2 cellular contexts compared by ENCODE assay signal in the genomic region with DNA sequence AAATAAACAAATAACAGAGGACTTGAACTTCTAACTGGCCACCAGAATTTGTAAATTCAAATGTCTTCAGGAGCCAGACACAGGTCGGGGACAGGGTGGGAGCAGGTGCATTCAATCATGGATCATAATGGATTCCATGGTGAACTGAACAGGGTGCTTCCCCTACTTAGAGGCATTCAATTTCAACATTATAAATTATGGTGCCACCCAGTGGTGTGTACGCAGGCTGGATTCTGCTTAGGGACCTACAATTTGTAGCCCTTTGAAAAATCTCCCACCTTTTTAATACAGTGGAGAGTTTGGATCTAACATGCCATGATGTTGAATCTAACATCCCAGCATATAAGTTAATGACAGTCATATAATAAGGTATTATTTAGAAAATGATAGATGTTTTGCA.
TF ChIP-seq lines count a peak whose summit lies in the region.

No MANE protein-coding gene starts in this region.

TF ChIP-seq in A549, 52 proteins besides CTCF, POLR2A, EP300 and RAD21 (continued from another document):
- TF ChIP-seq, protein P1, sequence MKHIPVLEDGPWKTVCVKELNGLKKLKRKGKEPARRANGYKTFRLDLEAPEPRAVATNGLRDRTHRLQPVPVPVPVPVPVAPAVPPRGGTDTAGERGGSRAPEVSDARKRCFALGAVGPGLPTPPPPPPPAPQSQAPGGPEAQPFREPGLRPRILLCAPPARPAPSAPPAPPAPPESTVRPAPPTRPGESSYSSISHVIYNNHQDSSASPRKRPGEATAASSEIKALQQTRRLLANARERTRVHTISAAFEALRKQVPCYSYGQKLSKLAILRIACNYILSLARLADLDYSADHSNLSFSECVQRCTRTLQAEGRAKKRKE (CRISPR knock-in tag; IDR thresholded peaks at IDR 0.05; ENCODE audit: low read depth), result no peak
- TF ChIP-seq HOXB5 (CRISPR knock-in tag; IDR thresholded peaks at IDR 0.05), result no peak
- TF ChIP-seq EHF (CRISPR knock-in tag; IDR thresholded peaks at IDR 0.05), result no peak
- no peak for TF ChIP-seq ZC3H11A (IDR thresholded peaks at IDR 0.05)
- TF ChIP-seq, protein P2, sequence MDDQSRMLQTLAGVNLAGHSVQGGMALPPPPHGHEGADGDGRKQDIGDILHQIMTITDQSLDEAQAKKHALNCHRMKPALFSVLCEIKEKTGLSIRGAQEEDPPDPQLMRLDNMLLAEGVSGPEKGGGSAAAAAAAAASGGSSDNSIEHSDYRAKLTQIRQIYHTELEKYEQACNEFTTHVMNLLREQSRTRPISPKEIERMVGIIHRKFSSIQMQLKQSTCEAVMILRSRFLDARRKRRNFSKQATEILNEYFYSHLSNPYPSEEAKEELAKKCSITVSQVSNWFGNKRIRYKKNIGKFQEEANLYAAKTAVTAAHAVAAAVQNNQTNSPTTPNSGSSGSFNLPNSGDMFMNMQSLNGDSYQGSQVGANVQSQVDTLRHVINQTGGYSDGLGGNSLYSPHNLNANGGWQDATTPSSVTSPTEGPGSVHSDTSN (IDR thresholded peaks at IDR 0.05), result no peak
- TF ChIP-seq FOXS1 (CRISPR knock-in tag; IDR thresholded peaks at IDR 0.05), result no peak
- no peak for TF ChIP-seq FOSL2 (IDR thresholded peaks at IDR 0.05)
- no peak for TF ChIP-seq FOSL2 (CRISPR knock-in tag; IDR thresholded peaks at IDR 0.05)
- no peak for TF ChIP-seq RARB (CRISPR knock-in tag; IDR thresholded peaks at IDR 0.05)
- TF ChIP-seq, protein P3, sequence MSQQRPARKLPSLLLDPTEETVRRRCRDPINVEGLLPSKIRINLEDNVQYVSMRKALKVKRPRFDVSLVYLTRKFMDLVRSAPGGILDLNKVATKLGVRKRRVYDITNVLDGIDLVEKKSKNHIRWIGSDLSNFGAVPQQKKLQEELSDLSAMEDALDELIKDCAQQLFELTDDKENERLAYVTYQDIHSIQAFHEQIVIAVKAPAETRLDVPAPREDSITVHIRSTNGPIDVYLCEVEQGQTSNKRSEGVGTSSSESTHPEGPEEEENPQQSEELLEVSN (IDR thresholded peaks at IDR 0.05; ENCODE audit: borderline replicate concordance, low read depth), result no peak
- TF ChIP-seq CBX8 (IDR thresholded peaks at IDR 0.05), result no peak

TF ChIP-seq in SK-N-SH treated with all-trans-retinoic acid at 6 μM for 48 hours, 23 proteins besides CTCF, POLR2A, EP300 and RAD21 (continued from another document):
- TF ChIP-seq, protein P4, sequence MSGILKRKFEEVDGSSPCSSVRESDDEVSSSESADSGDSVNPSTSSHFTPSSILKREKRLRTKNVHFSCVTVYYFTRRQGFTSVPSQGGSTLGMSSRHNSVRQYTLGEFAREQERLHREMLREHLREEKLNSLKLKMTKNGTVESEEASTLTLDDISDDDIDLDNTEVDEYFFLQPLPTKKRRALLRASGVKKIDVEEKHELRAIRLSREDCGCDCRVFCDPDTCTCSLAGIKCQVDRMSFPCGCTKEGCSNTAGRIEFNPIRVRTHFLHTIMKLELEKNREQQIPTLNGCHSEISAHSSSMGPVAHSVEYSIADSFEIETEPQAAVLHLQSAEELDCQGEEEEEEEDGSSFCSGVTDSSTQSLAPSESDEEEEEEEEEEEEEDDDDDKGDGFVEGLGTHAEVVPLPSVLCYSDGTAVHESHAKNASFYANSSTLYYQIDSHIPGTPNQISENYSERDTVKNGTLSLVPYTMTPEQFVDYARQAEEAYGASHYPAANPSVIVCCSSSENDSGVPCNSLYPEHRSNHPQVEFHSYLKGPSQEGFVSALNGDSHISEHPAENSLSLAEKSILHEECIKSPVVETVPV (CRISPR knock-in tag; IDR thresholded peaks at IDR 0.05), result no peak
- TF ChIP-seq ARNTL (CRISPR knock-in tag; IDR thresholded peaks at IDR 0.05; ENCODE audit: borderline replicate concordance, low read depth) (no peak), ZC3H10 (CRISPR knock-in tag; IDR thresholded peaks at IDR 0.05) (no peak), ZFP3 (CRISPR knock-in tag; IDR thresholded peaks at IDR 0.05) (no peak), ZNF70 (CRISPR knock-in tag; IDR thresholded peaks at IDR 0.05) (no peak), SNAI2 (CRISPR knock-in tag; IDR thresholded peaks at IDR 0.05) (no peak), BACH2 (CRISPR knock-in tag; IDR thresholded peaks at IDR 0.05; ENCODE audit: borderline replicate concordance) (no peak)
- TF ChIP-seq, protein P5, sequence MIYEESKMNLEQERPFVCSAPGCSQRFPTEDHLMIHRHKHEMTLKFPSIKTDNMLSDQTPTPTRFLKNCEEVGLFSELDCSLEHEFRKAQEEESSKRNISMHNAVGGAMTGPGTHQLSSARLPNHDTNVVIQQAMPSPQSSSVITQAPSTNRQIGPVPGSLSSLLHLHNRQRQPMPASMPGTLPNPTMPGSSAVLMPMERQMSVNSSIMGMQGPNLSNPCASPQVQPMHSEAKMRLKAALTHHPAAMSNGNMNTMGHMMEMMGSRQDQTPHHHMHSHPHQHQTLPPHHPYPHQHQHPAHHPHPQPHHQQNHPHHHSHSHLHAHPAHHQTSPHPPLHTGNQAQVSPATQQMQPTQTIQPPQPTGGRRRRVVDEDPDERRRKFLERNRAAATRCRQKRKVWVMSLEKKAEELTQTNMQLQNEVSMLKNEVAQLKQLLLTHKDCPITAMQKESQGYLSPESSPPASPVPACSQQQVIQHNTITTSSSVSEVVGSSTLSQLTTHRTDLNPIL (CRISPR knock-in tag; IDR thresholded peaks at IDR 0.05; ENCODE audit: low read depth), result no peak
- TF ChIP-seq, protein P6, sequence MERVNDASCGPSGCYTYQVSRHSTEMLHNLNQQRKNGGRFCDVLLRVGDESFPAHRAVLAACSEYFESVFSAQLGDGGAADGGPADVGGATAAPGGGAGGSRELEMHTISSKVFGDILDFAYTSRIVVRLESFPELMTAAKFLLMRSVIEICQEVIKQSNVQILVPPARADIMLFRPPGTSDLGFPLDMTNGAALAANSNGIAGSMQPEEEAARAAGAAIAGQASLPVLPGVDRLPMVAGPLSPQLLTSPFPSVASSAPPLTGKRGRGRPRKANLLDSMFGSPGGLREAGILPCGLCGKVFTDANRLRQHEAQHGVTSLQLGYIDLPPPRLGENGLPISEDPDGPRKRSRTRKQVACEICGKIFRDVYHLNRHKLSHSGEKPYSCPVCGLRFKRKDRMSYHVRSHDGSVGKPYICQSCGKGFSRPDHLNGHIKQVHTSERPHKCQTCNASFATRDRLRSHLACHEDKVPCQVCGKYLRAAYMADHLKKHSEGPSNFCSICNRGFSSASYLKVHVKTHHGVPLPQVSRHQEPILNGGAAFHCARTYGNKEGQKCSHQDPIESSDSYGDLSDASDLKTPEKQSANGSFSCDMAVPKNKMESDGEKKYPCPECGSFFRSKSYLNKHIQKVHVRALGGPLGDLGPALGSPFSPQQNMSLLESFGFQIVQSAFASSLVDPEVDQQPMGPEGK (CRISPR knock-in tag; IDR thresholded peaks at IDR 0.05; ENCODE audit: borderline replicate concordance), result no peak
